In the genomic region with DNA sequence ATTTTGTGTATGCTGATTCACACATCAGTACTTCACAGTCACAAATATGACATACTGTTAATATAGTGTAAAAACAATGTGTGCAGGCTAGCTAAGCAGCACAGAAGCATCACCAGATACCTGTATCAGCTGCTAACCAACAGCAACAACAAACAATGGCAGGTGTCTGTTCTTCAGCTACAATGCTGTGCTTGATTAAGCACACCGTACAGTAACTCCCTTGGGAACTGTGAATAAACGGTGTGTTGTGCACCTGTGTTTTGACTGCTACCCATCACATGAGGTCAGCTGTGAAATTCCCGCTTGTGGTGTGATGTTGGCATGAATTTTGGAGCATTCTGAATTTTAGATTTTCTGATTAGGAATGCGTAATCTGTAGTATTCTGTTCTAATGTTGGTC, we compare ENCODE assay signal across 27 cellular contexts.
DNase-seq lines count a peak whose midpoint lies in the region; ATAC-seq and TF ChIP-seq lines count a peak whose summit lies in the region.
"Had no signal": no experiment of that assay in that cellular context is flagged by ENCODE, and none has a peak within 500 bp of the region (broad histone marks: within the 10 kb centered on the region; RNA-seq: fewer than 3 reads in every experiment).

No MANE protein-coding gene starts in this region.

- H3K9me3 Mint-ChIP-seq in memory B cell (peaks cover 2% of the 10 kb centered on the region), Calu3 (ENCODE audit: low read depth, unreplicated experiment) (no peaks in the 10 kb centered on the region)
- H3K9me3 Mint-ChIP-seq in naive thymus-derived CD8-positive, alpha-beta T cell, result peaks cover 0 to 20% (median 9%) of the 10 kb centered on the region in 9 donors
- H3K9me3 Mint-ChIP-seq: activated T-helper 17 cell treated with anti-CD3 and anti-CD28 coated beads, Interleukin-2, amount 50 U/mL, for 72 hours had no signal

- CTCF ChIA-PET in Calu3 (lab: Charles Lee), result no interaction called here

- POLR2A ChIA-PET in naive thymus-derived CD8-positive, alpha-beta T cell (lab: Charles Lee), result no interaction called here

- DNase-seq in NCI-H1417 (lab: John Stamatoyannopoulos, UW), result peak in 2 of 3 experiments; percentile 33 to 63
- DNase-seq in NCI-H1417 treated with DMSO at 0.1 percent for 48 hours (lab: John Stamatoyannopoulos, UW), result no peak
- DNase-seq in NCI-H128 (lab: John Stamatoyannopoulos, UW; ENCODE audit: unreplicated experiment), result peak; percentile 48
- peak; percentile 68 for DNase-seq in NCI-H345 treated with DMSO at 0.1 percent for 48 hours (lab: John Stamatoyannopoulos, UW; ENCODE audit: unreplicated experiment)
- DNase-seq in memory B cell (ENCODE audit: low spot score in 2 of 2), result no peak
- DNase-seq in Calu3, result no peak
- no peak for DNase-seq in naive thymus-derived CD8-positive, alpha-beta T cell
- DNase-seq: activated CD4-positive, alpha-beta memory T cell treated with anti-CD3 and anti-CD28 coated beads, Interleukin-2, amount 10 ng/mL, durations not matched to agents 7 days and 5 days; activated CD4-positive, CD25-positive, alpha-beta regulatory T cell treated with anti-CD3 and anti-CD28 coated beads, Interleukin-2, amount 50 U/mL, for 72 hours; activated naive CD4-positive, alpha-beta T cell treated with anti-CD3 and anti-CD28 coated beads, Interleukin-2, amount 50 U/mL, for 16 hours; amniotic stem cell; brain microvascular endothelial cell; CD4-positive, alpha-beta T cell; DMS79; GDM1; left ventricle myocardium superior; naive thymus-derived CD4-positive, alpha-beta T cell; NCI-H1694 treated with DMSO at 0.1 percent for 48 hours; NCI-H524 treated with DMSO at 0.1 percent for 48 hours; OCI-M1; SK-N-SH; T-helper 17 cell; thyroid gland had no signal

- peak; percentile 45 for ATAC-seq in memory B cell (ENCODE audit: low read depth)
- ATAC-seq in naive thymus-derived CD8-positive, alpha-beta T cell, result no peak
- no peak for ATAC-seq in GM18909 (IDR thresholded peaks at IDR 0.05; ENCODE audit: poor library complexity, unreplicated experiment)
- ATAC-seq: activated T-helper 17 cell treated with anti-CD3 and anti-CD28 coated beads, Interleukin-2, amount 50 U/mL, for 72 hours; left ventricle myocardium superior; naive thymus-derived CD4-positive, alpha-beta T cell; T-helper 17 cell had no signal

- no peak for TF ChIP-seq CTCF in Calu3 (IDR thresholded peaks at IDR 0.05; ENCODE audit: unreplicated experiment)

- intact Hi-C loops in Calu3 (cut with micrococcal nuclease; ENCODE audit: unreplicated experiment), result no loop called here

- H3K4me1 Mint-ChIP-seq in memory B cell (no peaks in the 10 kb centered on the region), Calu3 (ENCODE audit: low read depth, unreplicated experiment) (no peaks in the 10 kb centered on the region)
- H3K4me1 Mint-ChIP-seq in naive thymus-derived CD8-positive, alpha-beta T cell, result no peaks in the 10 kb centered on the region
- H3K4me1 Mint-ChIP-seq: activated CD4-positive, alpha-beta memory T cell treated with anti-CD3 and anti-CD28 coated beads, Interleukin-2, amount 10 ng/mL, durations not matched to agents 7 days and 5 days; activated T-helper 17 cell treated with anti-CD3 and anti-CD28 coated beads, Interleukin-2, amount 50 U/mL, for 72 hours; mesothelial cell of epicardium; naive thymus-derived CD4-positive, alpha-beta T cell; T-helper 17 cell had no signal

- H3K27me3 Mint-ChIP-seq in memory B cell, result no peaks in the 10 kb centered on the region
- H3K27me3 Mint-ChIP-seq in Calu3 (ENCODE audit: unreplicated experiment), result no peaks in the 10 kb centered on the region
- no peaks in the 10 kb centered on the region for H3K27me3 Mint-ChIP-seq in naive thymus-derived CD8-positive, alpha-beta T cell
- H3K27me3 Mint-ChIP-seq: activated CD4-positive, alpha-beta memory T cell treated with anti-CD3 and anti-CD28 coated beads, Interleukin-2, amount 10 ng/mL, durations not matched to agents 7 days and 5 days; activated T-helper 17 cell treated with anti-CD3 and anti-CD28 coated beads, Interleukin-2, amount 50 U/mL, for 72 hours; CD4-positive, alpha-beta T cell; naive thymus-derived CD4-positive, alpha-beta T cell; stimulated activated naive CD8-positive, alpha-beta T cell treated with anti-CD3 and anti-CD28 coated beads, Interleukin-15, Interleukin-2, amounts not matched to agents 100 ng/mL and 50 ng/mL, for 24 hours; T-helper 17 cell had no signal

- H3K36me3 Mint-ChIP-seq in memory B cell (no peaks in the 10 kb centered on the region), Calu3 (ENCODE audit: insufficient read depth, unreplicated experiment) (no peaks in the 10 kb centered on the region)
- no peaks in the 10 kb centered on the region for H3K36me3 Mint-ChIP-seq in naive thymus-derived CD8-positive, alpha-beta T cell
- H3K36me3 Mint-ChIP-seq: naive thymus-derived CD4-positive, alpha-beta T cell had no signal

- no TSS peak for BruUV-seq in Calu3 (replicated peaks; lab: Mats Ljungman, UMichigan)

- H3K27ac Mint-ChIP-seq in memory B cell, result no peak overlapping the region
- no peak overlapping the region for H3K27ac Mint-ChIP-seq in Calu3 (ENCODE audit: unreplicated experiment)
- H3K27ac Mint-ChIP-seq in naive thymus-derived CD8-positive, alpha-beta T cell, result no peak overlapping the region
- H3K27ac Mint-ChIP-seq: activated CD4-positive, alpha-beta memory T cell treated with anti-CD3 and anti-CD28 coated beads, Interleukin-2, amount 10 ng/mL, durations not matched to agents 7 days and 5 days; activated T-helper 17 cell treated with anti-CD3 and anti-CD28 coated beads, Interleukin-2, amount 50 U/mL, for 72 hours; CD4-positive, alpha-beta T cell; mesothelial cell of epicardium; naive thymus-derived CD4-positive, alpha-beta T cell; stimulated activated naive CD8-positive, alpha-beta T cell treated with anti-CD3 and anti-CD28 coated beads, Interleukin-15, Interleukin-2, amounts not matched to agents 100 ng/mL and 50 ng/mL, for 24 hours; T-helper 17 cell had no signal

- H3K4me3 Mint-ChIP-seq in memory B cell (no peak overlapping the region), Calu3 (ENCODE audit: low read depth, unreplicated experiment) (no peak overlapping the region)
- H3K4me3 Mint-ChIP-seq in naive thymus-derived CD8-positive, alpha-beta T cell, result no peak overlapping the region
- H3K4me3 Mint-ChIP-seq: activated CD4-positive, alpha-beta memory T cell treated with anti-CD3 and anti-CD28 coated beads, Interleukin-2, amount 10 ng/mL, durations not matched to agents 7 days and 5 days; activated T-helper 17 cell treated with anti-CD3 and anti-CD28 coated beads, Interleukin-2, amount 50 U/mL, for 72 hours; CD4-positive, alpha-beta T cell; mesothelial cell of epicardium; naive thymus-derived CD4-positive, alpha-beta T cell; stimulated activated naive CD8-positive, alpha-beta T cell treated with anti-CD3 and anti-CD28 coated beads, Interleukin-15, Interleukin-2, amounts not matched to agents 100 ng/mL and 50 ng/mL, for 24 hours; T-helper 17 cell had no signal

Comparison
In these comparisons a context has a peak if more than half of its experiments do, and no peak if none do; other contexts are left out.
1. DNase-seq: peak in NCI-H1417 (2 of 3), NCI-H128 (single experiment) and NCI-H345 treated with DMSO at 0.1 percent for 48 hours (single experiment); none in NCI-H1417 treated with DMSO at 0.1 percent for 48 hours (single experiment), memory B cell (0 of 2), Calu3 (single experiment) and naive thymus-derived CD8-positive, alpha-beta T cell (0 of 10).